Comparison of ENCODE assay signal across 8 cellular contexts in genomic region chr6:117346142-117346930, GRCh38.
DNase-seq lines count a peak whose midpoint lies in the region; ATAC-seq and TF ChIP-seq lines count a peak whose summit lies in the region.

No MANE protein-coding gene starts in this region.

- no peaks in the 10 kb centered on the region for H3K9me3 ChIP-seq in thoracic aorta
- no peaks in the 10 kb centered on the region for H3K9me3 ChIP-seq in vagina

- H3K27ac ChIP-seq in thoracic aorta (no peak overlapping the region), vagina (no peak overlapping the region)

- intact Hi-C loops in vagina (cut with DNase I) = no loop called here

- H3K4me3 ChIP-seq in thoracic aorta (peak overlapping the region; percentile 44), vagina (no peak overlapping the region)

- peak; percentile 52 for TF ChIP-seq CTCF in thoracic aorta (IDR thresholded peaks at IDR 0.05)
- peak in 1 of 3 experiments; percentile 25 for TF ChIP-seq CTCF in vagina (IDR thresholded peaks at IDR 0.05)

- H3K4me1 Mint-ChIP-seq in stimulated activated effector memory CD8-positive, alpha-beta T cell treated with anti-CD3 and anti-CD28 coated beads, Interleukin-12 subunit alpha, Interleukin-12 subunit beta, amount 100 ng/mL, for 72 hours = no peaks in the 10 kb centered on the region

- H3K9me3 Mint-ChIP-seq in stimulated activated effector memory CD8-positive, alpha-beta T cell treated with anti-CD3 and anti-CD28 coated beads, Interleukin-12 subunit alpha, Interleukin-12 subunit beta, amount 100 ng/mL, for 72 hours = no peaks in the 10 kb centered on the region

- no peaks in the 10 kb centered on the region for H3K36me3 ChIP-seq in thoracic aorta
- no peaks in the 10 kb centered on the region for H3K36me3 ChIP-seq in vagina

- no peak for TF ChIP-seq POLR2A in vagina (IDR thresholded peaks at IDR 0.05)

- H3K27me3 ChIP-seq in thoracic aorta (replicated peaks; ENCODE audit: insufficient read depth) (no peaks in the 10 kb centered on the region), vagina (no peaks in the 10 kb centered on the region)

- ATAC-seq in HG03442 (IDR thresholded peaks at IDR 0.05; ENCODE audit: unreplicated experiment) (peak; percentile 53), thoracic aorta (ENCODE audit: insufficient number of reproducible peaks, low FRiP score, low read depth) (no peak), HG02623 (IDR thresholded peaks at IDR 0.05; ENCODE audit: unreplicated experiment) (no peak)
- ATAC-seq in stimulated activated effector memory CD8-positive, alpha-beta T cell treated with anti-CD3 and anti-CD28 coated beads, Interleukin-12 subunit alpha, Interleukin-12 subunit beta, amount 100 ng/mL, for 72 hours = no peak

- DNase-seq in DMS153 (lab: John Stamatoyannopoulos, UW) (peak; percentile 2), SK-N-DZ (ENCODE audit: low spot score) (peak; percentile 18), globus pallidus (ENCODE audit: low spot score) (peak; percentile 4), thoracic aorta (ENCODE audit: low spot score) (no peak), vagina (ENCODE audit: extremely low spot score in 2 of 2) (no peak)
- no peak for DNase-seq in stimulated activated effector memory CD8-positive, alpha-beta T cell treated with anti-CD3 and anti-CD28 coated beads, Interleukin-12 subunit alpha, Interleukin-12 subunit beta, amount 100 ng/mL, for 72 hours (ENCODE audit: low spot score in 2 of 2)

- H3K36me3 Mint-ChIP-seq in stimulated activated effector memory CD8-positive, alpha-beta T cell treated with anti-CD3 and anti-CD28 coated beads, Interleukin-12 subunit alpha, Interleukin-12 subunit beta, amount 100 ng/mL, for 72 hours = no peaks in the 10 kb centered on the region

- H3K27ac Mint-ChIP-seq in stimulated activated effector memory CD8-positive, alpha-beta T cell treated with anti-CD3 and anti-CD28 coated beads, Interleukin-12 subunit alpha, Interleukin-12 subunit beta, amount 100 ng/mL, for 72 hours = no peak overlapping the region

- H3K4me3 Mint-ChIP-seq in stimulated activated effector memory CD8-positive, alpha-beta T cell treated with anti-CD3 and anti-CD28 coated beads, Interleukin-12 subunit alpha, Interleukin-12 subunit beta, amount 100 ng/mL, for 72 hours = no peak overlapping the region

- H3K4me1 ChIP-seq in thoracic aorta (ENCODE audit: control insufficient read depth in 1 of 2, low read depth in 2 of 2) = no peaks in the 10 kb centered on the region
- H3K4me1 ChIP-seq in vagina = no peaks in the 10 kb centered on the region

Comparison
In these comparisons a context has a peak if more than half of its experiments do, and no peak if none do; other contexts are left out.
1. DNase-seq: peak in DMS153 (single experiment), SK-N-DZ (single experiment) and globus pallidus (single experiment); none in thoracic aorta (single experiment), vagina (0 of 2) and stimulated activated effector memory CD8-positive, alpha-beta T cell treated with anti-CD3 and anti-CD28 coated beads, Interleukin-12 subunit alpha, Interleukin-12 subunit beta, amount 100 ng/mL, for 72 hours (0 of 2).